ENCODE assay signal across 16 cellular contexts in the genomic region with DNA sequence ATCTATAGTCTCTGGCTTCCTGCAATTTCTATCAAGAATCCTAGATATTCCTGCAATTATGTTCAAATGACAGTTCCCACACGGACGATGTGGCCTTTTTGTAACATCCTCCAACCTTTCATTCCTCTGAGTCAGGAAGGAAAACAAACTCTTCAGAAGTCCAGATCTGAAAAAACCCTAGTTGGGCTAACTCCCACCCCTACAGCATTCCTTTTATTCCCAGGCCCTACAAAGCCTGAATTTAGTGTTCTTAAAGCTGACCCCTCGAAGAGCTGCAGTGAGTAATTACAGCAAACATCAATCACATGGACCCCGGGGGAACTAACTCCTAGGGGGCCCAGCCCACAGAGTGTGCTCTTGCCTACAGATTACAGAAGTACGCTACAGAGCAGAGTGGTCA.
DNase-seq lines count a peak whose midpoint lies in the region; ATAC-seq and TF ChIP-seq lines count a peak whose summit lies in the region.
"Had no signal": no experiment of that assay in that cellular context is flagged by ENCODE, and none has a peak within 500 bp of the region (broad histone marks: within the 10 kb centered on the region; RNA-seq: fewer than 3 reads in every experiment).

No MANE protein-coding gene starts in this region.

- peaks cover 14% of the 10 kb centered on the region for H3K4me1 ChIP-seq in left ventricle myocardium inferior
- H3K4me1 ChIP-seq: esophagus muscularis mucosa had no signal

- peaks cover 56% of the 10 kb centered on the region for H3K36me3 Mint-ChIP-seq in WTC11
- peaks cover 48% of the 10 kb centered on the region for H3K36me3 Mint-ChIP-seq in stimulated activated effector memory CD8-positive, alpha-beta T cell treated with anti-CD3 and anti-CD28 coated beads, Interleukin-12 subunit alpha, Interleukin-12 subunit beta, amount 100 ng/mL, for 72 hours

- no peaks in the 10 kb centered on the region for H3K9me3 ChIP-seq in left ventricle myocardium inferior (replicated peaks)
- H3K9me3 ChIP-seq: colonic mucosa, esophagus muscularis mucosa, stomach had no signal

- no peaks in the 10 kb centered on the region for H3K27me3 ChIP-seq in left ventricle myocardium inferior (ENCODE audit: low read depth)
- H3K27me3 ChIP-seq: colonic mucosa, esophagus muscularis mucosa, stomach had no signal

- POLR2A ChIA-PET in WTC11 (lab: Charles Lee) = no interaction called here

- H3K27ac Mint-ChIP-seq in WTC11 = peak overlapping the region; percentile 64
- H3K27ac Mint-ChIP-seq in stimulated activated effector memory CD8-positive, alpha-beta T cell treated with anti-CD3 and anti-CD28 coated beads, Interleukin-12 subunit alpha, Interleukin-12 subunit beta, amount 100 ng/mL, for 72 hours = peak overlapping the region; percentile 8

- no peak for TF ChIP-seq CTCF in left ventricle myocardium inferior (IDR thresholded peaks at IDR 0.05; ENCODE audit: borderline replicate concordance)
- no peak for TF ChIP-seq CTCF in WTC11 (IDR thresholded peaks at IDR 0.05)

- intact Hi-C loops in left ventricle myocardium inferior (cut with micrococcal nuclease) (no loop called here), Right ventricle myocardium inferior (cut with DNase I) (no loop called here)

- no peak for DNase-seq in left ventricle myocardium inferior
- DNase-seq in Right ventricle myocardium inferior (ENCODE audit: missing footprints) = no peak
- no peak for DNase-seq in WTC11 (ENCODE audit: low spot score)
- peak; percentile 9 for DNase-seq in hepatic stellate cell (ENCODE audit: low spot score)
- no peak for DNase-seq in stimulated activated effector memory CD8-positive, alpha-beta T cell treated with anti-CD3 and anti-CD28 coated beads, Interleukin-12 subunit alpha, Interleukin-12 subunit beta, amount 100 ng/mL, for 72 hours (ENCODE audit: low spot score in 2 of 2)
- DNase-seq in NCI-H524 (lab: John Stamatoyannopoulos, UW) = no peak
- no peak for DNase-seq in D341Med (ENCODE audit: low spot score)
- DNase-seq in GOT3 (lab: John Stamatoyannopoulos, UW) = no peak
- DNase-seq: activated CD8-positive, alpha-beta memory T cell treated with anti-CD3 and anti-CD28 coated beads, Interleukin-2, amount 50 U/mL, for 48 hours; colonic mucosa; kidney glomerular epithelial cell; NCI-H1105 treated with DMSO at 0.1 percent for 48 hours; NCI-H2171; stomach had no signal

- no peak overlapping the region for H3K4me3 Mint-ChIP-seq in WTC11
- no peak overlapping the region for H3K4me3 Mint-ChIP-seq in stimulated activated effector memory CD8-positive, alpha-beta T cell treated with anti-CD3 and anti-CD28 coated beads, Interleukin-12 subunit alpha, Interleukin-12 subunit beta, amount 100 ng/mL, for 72 hours

- H3K9me3 Mint-ChIP-seq in WTC11 = peaks cover 3% of the 10 kb centered on the region
- H3K9me3 Mint-ChIP-seq in stimulated activated effector memory CD8-positive, alpha-beta T cell treated with anti-CD3 and anti-CD28 coated beads, Interleukin-12 subunit alpha, Interleukin-12 subunit beta, amount 100 ng/mL, for 72 hours = no peaks in the 10 kb centered on the region

- ATAC-seq in Right ventricle myocardium inferior (no peak), WTC11 (no peak)
- no peak for ATAC-seq in stimulated activated effector memory CD8-positive, alpha-beta T cell treated with anti-CD3 and anti-CD28 coated beads, Interleukin-12 subunit alpha, Interleukin-12 subunit beta, amount 100 ng/mL, for 72 hours
- ATAC-seq: K562 had no signal

- no peak overlapping the region for H3K4me3 ChIP-seq in left ventricle myocardium inferior
- H3K4me3 ChIP-seq: colonic mucosa, esophagus muscularis mucosa, K562, stomach had no signal

- H3K27ac ChIP-seq in left ventricle myocardium inferior (replicated peaks) = peak overlapping the region; percentile 71
- H3K27ac ChIP-seq: colonic mucosa, esophagus muscularis mucosa, stomach had no signal

- H3K4me1 Mint-ChIP-seq in WTC11 = peaks cover 54% of the 10 kb centered on the region
- H3K4me1 Mint-ChIP-seq in stimulated activated effector memory CD8-positive, alpha-beta T cell treated with anti-CD3 and anti-CD28 coated beads, Interleukin-12 subunit alpha, Interleukin-12 subunit beta, amount 100 ng/mL, for 72 hours = no peaks in the 10 kb centered on the region

- H3K27me3 Mint-ChIP-seq in WTC11 (ENCODE audit: low read depth) = no peaks in the 10 kb centered on the region

- CTCF ChIA-PET in WTC11 (lab: Charles Lee) = interaction anchor here (0.9 kb wide), 1 partner anchor 64 kb away, joined by 3 read pairs; no protein-coding TSS in a partner anchor

- peaks cover 25% of the 10 kb centered on the region for H3K36me3 ChIP-seq in left ventricle myocardium inferior
- H3K36me3 ChIP-seq: colonic mucosa had no signal

TF ChIP-seq in WTC11, 78 proteins besides CTCF, POLR2A, EP300 and RAD21:
- TF ChIP-seq ZNF423 (CRISPR knock-in tag; IDR thresholded peaks at IDR 0.05) = no peak
- no peak for TF ChIP-seq ZNF396 (CRISPR knock-in tag; IDR thresholded peaks at IDR 0.05; ENCODE audit: borderline replicate concordance)
- TF ChIP-seq TP53 (CRISPR knock-in tag; IDR thresholded peaks at IDR 0.05) = no peak
- TF ChIP-seq, protein P1, sequence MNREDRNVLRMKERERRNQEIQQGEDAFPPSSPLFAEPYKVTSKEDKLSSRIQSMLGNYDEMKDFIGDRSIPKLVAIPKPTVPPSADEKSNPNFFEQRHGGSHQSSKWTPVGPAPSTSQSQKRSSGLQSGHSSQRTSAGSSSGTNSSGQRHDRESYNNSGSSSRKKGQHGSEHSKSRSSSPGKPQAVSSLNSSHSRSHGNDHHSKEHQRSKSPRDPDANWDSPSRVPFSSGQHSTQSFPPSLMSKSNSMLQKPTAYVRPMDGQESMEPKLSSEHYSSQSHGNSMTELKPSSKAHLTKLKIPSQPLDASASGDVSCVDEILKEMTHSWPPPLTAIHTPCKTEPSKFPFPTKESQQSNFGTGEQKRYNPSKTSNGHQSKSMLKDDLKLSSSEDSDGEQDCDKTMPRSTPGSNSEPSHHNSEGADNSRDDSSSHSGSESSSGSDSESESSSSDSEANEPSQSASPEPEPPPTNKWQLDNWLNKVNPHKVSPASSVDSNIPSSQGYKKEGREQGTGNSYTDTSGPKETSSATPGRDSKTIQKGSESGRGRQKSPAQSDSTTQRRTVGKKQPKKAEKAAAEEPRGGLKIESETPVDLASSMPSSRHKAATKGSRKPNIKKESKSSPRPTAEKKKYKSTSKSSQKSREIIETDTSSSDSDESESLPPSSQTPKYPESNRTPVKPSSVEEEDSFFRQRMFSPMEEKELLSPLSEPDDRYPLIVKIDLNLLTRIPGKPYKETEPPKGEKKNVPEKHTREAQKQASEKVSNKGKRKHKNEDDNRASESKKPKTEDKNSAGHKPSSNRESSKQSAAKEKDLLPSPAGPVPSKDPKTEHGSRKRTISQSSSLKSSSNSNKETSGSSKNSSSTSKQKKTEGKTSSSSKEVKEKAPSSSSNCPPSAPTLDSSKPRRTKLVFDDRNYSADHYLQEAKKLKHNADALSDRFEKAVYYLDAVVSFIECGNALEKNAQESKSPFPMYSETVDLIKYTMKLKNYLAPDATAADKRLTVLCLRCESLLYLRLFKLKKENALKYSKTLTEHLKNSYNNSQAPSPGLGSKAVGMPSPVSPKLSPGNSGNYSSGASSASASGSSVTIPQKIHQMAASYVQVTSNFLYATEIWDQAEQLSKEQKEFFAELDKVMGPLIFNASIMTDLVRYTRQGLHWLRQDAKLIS (CRISPR knock-in tag; IDR thresholded peaks at IDR 0.05; ENCODE audit: borderline replicate concordance) = no peak
- TF ChIP-seq, protein P2, sequence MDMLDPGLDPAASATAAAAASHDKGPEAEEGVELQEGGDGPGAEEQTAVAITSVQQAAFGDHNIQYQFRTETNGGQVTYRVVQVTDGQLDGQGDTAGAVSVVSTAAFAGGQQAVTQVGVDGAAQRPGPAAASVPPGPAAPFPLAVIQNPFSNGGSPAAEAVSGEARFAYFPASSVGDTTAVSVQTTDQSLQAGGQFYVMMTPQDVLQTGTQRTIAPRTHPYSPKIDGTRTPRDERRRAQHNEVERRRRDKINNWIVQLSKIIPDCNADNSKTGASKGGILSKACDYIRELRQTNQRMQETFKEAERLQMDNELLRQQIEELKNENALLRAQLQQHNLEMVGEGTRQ (CRISPR knock-in tag; IDR thresholded peaks at IDR 0.05) = no peak
- TF ChIP-seq, protein P3, sequence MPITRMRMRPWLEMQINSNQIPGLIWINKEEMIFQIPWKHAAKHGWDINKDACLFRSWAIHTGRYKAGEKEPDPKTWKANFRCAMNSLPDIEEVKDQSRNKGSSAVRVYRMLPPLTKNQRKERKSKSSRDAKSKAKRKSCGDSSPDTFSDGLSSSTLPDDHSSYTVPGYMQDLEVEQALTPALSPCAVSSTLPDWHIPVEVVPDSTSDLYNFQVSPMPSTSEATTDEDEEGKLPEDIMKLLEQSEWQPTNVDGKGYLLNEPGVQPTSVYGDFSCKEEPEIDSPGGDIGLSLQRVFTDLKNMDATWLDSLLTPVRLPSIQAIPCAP (CRISPR knock-in tag; IDR thresholded peaks at IDR 0.05) = no peak
